Comparison of ENCODE assay signal across 8 cellular contexts in genomic region chr13:30569901-30570576, GRCh38.
DNase-seq lines count a peak whose midpoint lies in the region; ATAC-seq, FAIRE-seq and TF ChIP-seq lines count a peak whose summit lies in the region.

No MANE protein-coding gene starts in this region.

- no peak for FAIRE-seq in GM19239 (lab: Jason Lieb, UNC)

- H3K4me3 ChIP-seq in fibroblast of pulmonary artery (replicated peaks; ENCODE audit: low read depth, low read length) (no peak overlapping the region), retinal pigment epithelial cell (ENCODE audit: low read length) (no peak overlapping the region)

- TF ChIP-seq CTCF in fibroblast of pulmonary artery (IDR thresholded peaks at IDR 0.05; ENCODE audit: low read length, missing control alignments): no peak
- TF ChIP-seq CTCF in retinal pigment epithelial cell (conservative IDR thresholded peaks at IDR 0.05; ENCODE audit: low read depth, low read length): no peak

- peak; percentile 83 for DNase-seq in GM03348 (ENCODE audit: low spot score)
- peak; percentile 96 for DNase-seq in RKO (ENCODE audit: low spot score)
- DNase-seq in fibroblast of pulmonary artery (ENCODE audit: low read depth): peak; percentile 92
- DNase-seq in retinal pigment epithelial cell (ENCODE audit: low read depth): peak; percentile 60
- no peak for DNase-seq in GM19239 (ENCODE audit: insufficient read length, low spot score)

- no peak for ATAC-seq in GM21423 (IDR thresholded peaks at IDR 0.05; ENCODE audit: unreplicated experiment)
- ATAC-seq in GM21447 (IDR thresholded peaks at IDR 0.05; ENCODE audit: unreplicated experiment): no peak
- ATAC-seq in GM21786 (IDR thresholded peaks at IDR 0.05; ENCODE audit: unreplicated experiment): no peak
